ENCODE assay signal across 1 cellular context in genomic region chr9:117644133-117644532, GRCh38.
TF ChIP-seq lines count a peak whose summit lies in the region.

No MANE protein-coding gene starts in this region.

TF ChIP-seq in SK-N-SH, 30 proteins besides CTCF, POLR2A, EP300 and RAD21 (continued from another document):
- TF ChIP-seq GATA2 (CRISPR knock-in tag; IDR thresholded peaks at IDR 0.05), result no peak
- no peak for TF ChIP-seq NRF1 (IDR thresholded peaks at IDR 0.05; ENCODE audit: low read depth, low read length)
